ENCODE assay signal across 15 cellular contexts in genomic region chr7:73327922-73328321, GRCh38. TPM values are rescaled to one million over a fixed set of nuclear protein-coding genes. Genes with fewer than 3 reads are reported as not detected.
"Had no signal": no experiment of that assay in that cellular context is flagged by ENCODE, and none has a peak within 500 bp of the region (broad histone marks: within the 10 kb centered on the region; RNA-seq: fewer than 3 reads in every experiment).

A gene with protein sequence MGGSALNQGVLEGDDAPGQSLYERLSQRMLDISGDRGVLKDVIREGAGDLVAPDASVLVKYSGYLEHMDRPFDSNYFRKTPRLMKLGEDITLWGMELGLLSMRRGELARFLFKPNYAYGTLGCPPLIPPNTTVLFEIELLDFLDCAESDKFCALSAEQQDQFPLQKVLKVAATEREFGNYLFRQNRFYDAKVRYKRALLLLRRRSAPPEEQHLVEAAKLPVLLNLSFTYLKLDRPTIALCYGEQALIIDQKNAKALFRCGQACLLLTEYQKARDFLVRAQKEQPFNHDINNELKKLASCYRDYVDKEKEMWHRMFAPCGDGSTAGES (plus strand): TSS chr7:73328161. CDS start chr7:73328429, 268 bp downstream.
Gene TRIM50 (minus strand): TSS chr7:73328082. CDS start chr7:73324787, 3,295 bp downstream.

RNA-seq across cellular contexts. Expression of the first gene that starts in this region (rescaled TPM):
- total RNA-seq: activated CD4-positive, alpha-beta memory T cell treated with anti-CD3 and anti-CD28 coated beads, Interleukin-2, amount 10 ng/mL, durations not matched to agents 7 days and 5 days; activated CD4-positive, alpha-beta T cell treated with anti-CD3 and anti-CD28 coated beads for 36 hours; activated CD4-positive, alpha-beta T cell treated with anti-CD3 and anti-CD28 coated beads, Interleukin-2, amount 10 ng/mL, durations not matched to agents 7 days and 5 days; activated CD8-positive, alpha-beta memory T cell treated with anti-CD3 and anti-CD28 coated beads, Interleukin-2, amount 10 ng/mL, durations not matched to agents 7 days and 5 days; activated CD8-positive, alpha-beta T cell treated with anti-CD3 and anti-CD28 coated beads, Interleukin-2, amount 10 ng/mL, durations not matched to agents 7 days and 5 days; activated naive CD8-positive, alpha-beta T cell treated with anti-CD3 and anti-CD28 coated beads, Interleukin-2, amount 10 ng/mL, durations not matched to agents 7 days and 5 days; activated T-helper 2 cell treated with anti-CD3 and anti-CD28 coated beads, Interferon-gamma antibody, Interleukin-2, Interleukin-4, amounts not matched to agents 10 μg/mL and 5 μg/mL and 100 μg/mL, durations not matched to agents 14 hours and 24 hours and 36 hours; astrocyte; body of pancreas; breast epithelium; cardiac septum; T-cell; T-helper 1 cell treated with Interleukin-12 subunit alpha and Interleukin-12 subunit beta and Interleukin-4 antibody, amounts not matched to agents 30 ng/mL and 1 ng/mL, for 36 hours; T-helper 17 cell; T-helper 2 cell treated with Interferon-gamma antibody and Interleukin-4, amounts not matched to agents 100 ng/mL and 5 ng/mL, for 36 hours had no signal

RNA-seq across cellular contexts. Expression of gene TRIM50, which starts in this region (rescaled TPM):
- total RNA-seq: activated CD4-positive, alpha-beta memory T cell treated with anti-CD3 and anti-CD28 coated beads, Interleukin-2, amount 10 ng/mL, durations not matched to agents 7 days and 5 days; activated CD4-positive, alpha-beta T cell treated with anti-CD3 and anti-CD28 coated beads for 36 hours; activated CD4-positive, alpha-beta T cell treated with anti-CD3 and anti-CD28 coated beads, Interleukin-2, amount 10 ng/mL, durations not matched to agents 7 days and 5 days; activated CD8-positive, alpha-beta memory T cell treated with anti-CD3 and anti-CD28 coated beads, Interleukin-2, amount 10 ng/mL, durations not matched to agents 7 days and 5 days; activated CD8-positive, alpha-beta T cell treated with anti-CD3 and anti-CD28 coated beads, Interleukin-2, amount 10 ng/mL, durations not matched to agents 7 days and 5 days; activated naive CD8-positive, alpha-beta T cell treated with anti-CD3 and anti-CD28 coated beads, Interleukin-2, amount 10 ng/mL, durations not matched to agents 7 days and 5 days; activated T-helper 2 cell treated with anti-CD3 and anti-CD28 coated beads, Interferon-gamma antibody, Interleukin-2, Interleukin-4, amounts not matched to agents 10 μg/mL and 5 μg/mL and 100 μg/mL, durations not matched to agents 14 hours and 24 hours and 36 hours; astrocyte; cardiac septum; T-cell; T-helper 1 cell treated with Interleukin-12 subunit alpha and Interleukin-12 subunit beta and Interleukin-4 antibody, amounts not matched to agents 30 ng/mL and 1 ng/mL, for 36 hours; T-helper 17 cell; T-helper 2 cell treated with Interferon-gamma antibody and Interleukin-4, amounts not matched to agents 100 ng/mL and 5 ng/mL, for 36 hours had no signal
